Comparison of ENCODE assay signal across 7 cellular contexts in genomic region chr9:36328798-36329411, GRCh38.
DNase-seq lines count a peak whose midpoint lies in the region; ATAC-seq and TF ChIP-seq lines count a peak whose summit lies in the region.

No MANE protein-coding gene starts in this region.

- H3K79me2 ChIP-seq in DND-41 (ENCODE audit: insufficient read depth, low read length) = no peaks in the 10 kb centered on the region

- H4K20me1 ChIP-seq in DND-41 (ENCODE audit: insufficient read depth, low read length) = no peaks in the 10 kb centered on the region

- peak; percentile 53 for DNase-seq in DND-41
- DNase-seq in HS-5 (ENCODE audit: low read depth) = peak; percentile 56
- peak; percentile 49 for DNase-seq in NT2/D1 (ENCODE audit: low read depth, low spot score)
- peak in 4 of 7 donors; percentile 47 to 57 (median 56) for DNase-seq in adrenal gland
- no peak for DNase-seq in right atrium auricular region (ENCODE audit: low spot score)
- DNase-seq in gastrocnemius medialis = no peak

- whole genome bisulfite sequencing in adrenal gland, 4 donors = 33 to 38% (median 35%) methylated on average over 9 of the region's 9 CpGs

- intact Hi-C loops in adrenal gland (cut with DNase I) (loop anchor here in 1 of 2 donors (5.0 kb wide), 2 partner anchors 82 to 137 kb away; partner anchors contain the start of gene CLTA), gastrocnemius medialis (cut with DNase I; ENCODE audit: low total_unique reads) (loop anchor here (5.0 kb wide), 3 partner anchors 72 to 227 kb away; partner anchors contain the start of genes CLTA and GNE)

- H2AFZ ChIP-seq in DND-41 (ENCODE audit: low read depth, low read length) = peak overlapping the region; percentile 67

- H3K9ac ChIP-seq in DND-41 (ENCODE audit: low read depth, low read length) (no peak overlapping the region), NT2/D1 (ENCODE audit: insufficient read length, low read depth) (no peak overlapping the region)

- in situ Hi-C loops in gastrocnemius medialis (cut with MboI; ENCODE audit: low sequenced_read_pairs in 4 of 4) = loop anchor here in 2 of 4 donors (10.0 to 25.0 kb wide), 2 partner anchors 224 to 367 kb away; partner anchors contain the start of gene OR2S2 (in 2 of the 2)

- ATAC-seq in DND-41 (ENCODE audit: insufficient read depth, low read depth) (peak; percentile 87), gastrocnemius medialis (peak; percentile 57 to 82), GM19324 (IDR thresholded peaks at IDR 0.05; ENCODE audit: low FRiP score, unreplicated experiment) (no peak)

- peak overlapping the region; percentile 48 for H3K4me2 ChIP-seq in DND-41 (ENCODE audit: insufficient read depth, low read length)

- TF ChIP-seq CTCF in DND-41 (IDR thresholded peaks at IDR 0.05; ENCODE audit: borderline replicate concordance, extremely low read depth, low read length, poor library complexity, severe bottlenecking) = peak; percentile 85
- TF ChIP-seq CTCF in adrenal gland (IDR thresholded peaks at IDR 0.05) = peak; percentile 74 to 90 (median 84)
- peak; percentile 72 to 85 for TF ChIP-seq CTCF in right atrium auricular region (IDR thresholded peaks at IDR 0.05)
- TF ChIP-seq CTCF in gastrocnemius medialis (IDR thresholded peaks at IDR 0.05 in 4 of 5, conservative IDR thresholded peaks at IDR 0.05 in 1 of 5) = peak; percentile 64 to 81 (median 71)

- H3K27ac ChIP-seq in DND-41 (ENCODE audit: low read length) (no peak overlapping the region), adrenal gland (no peak overlapping the region), right atrium auricular region (no peak overlapping the region), gastrocnemius medialis (no peak overlapping the region)

- H3K4me3 ChIP-seq in DND-41 (ENCODE audit: low read depth in 1 of 2, low read length in 2 of 2) (no peak overlapping the region), NT2/D1 (ENCODE audit: insufficient read length, low read depth) (no peak overlapping the region), adrenal gland (no peak overlapping the region), right atrium auricular region (no peak overlapping the region), gastrocnemius medialis (no peak overlapping the region)

- TF ChIP-seq POLR2A in adrenal gland (IDR thresholded peaks at IDR 0.05) (no peak), gastrocnemius medialis (IDR thresholded peaks at IDR 0.05) (no peak)

- peaks cover 3% of the 10 kb centered on the region; the same call in 1 of the 2 replicates for H3K4me1 ChIP-seq in DND-41 (ENCODE audit: insufficient read depth, low read length)
- no peaks in the 10 kb centered on the region for H3K4me1 ChIP-seq in NT2/D1 (ENCODE audit: insufficient read depth, insufficient read length)
- H3K4me1 ChIP-seq in adrenal gland (replicated peaks in 1 of 2) = peaks cover 0 to 9% of the 10 kb centered on the region in 2 donors
- H3K4me1 ChIP-seq in right atrium auricular region = no peaks in the 10 kb centered on the region
- peaks cover 4% of the 10 kb centered on the region in 2 donors for H3K4me1 ChIP-seq in gastrocnemius medialis

- H3K27me3 ChIP-seq in DND-41 (ENCODE audit: insufficient read depth, low read length, poor library complexity) (no peaks in the 10 kb centered on the region), NT2/D1 (ENCODE audit: insufficient read depth, insufficient read length) (no peaks in the 10 kb centered on the region), adrenal gland (no peaks in the 10 kb centered on the region), right atrium auricular region (no peaks in the 10 kb centered on the region), gastrocnemius medialis (no peaks in the 10 kb centered on the region)

- H3K9me3 ChIP-seq in DND-41 (ENCODE audit: insufficient read depth, low read length, severe bottlenecking) = no peaks in the 10 kb centered on the region
- H3K9me3 ChIP-seq in NT2/D1 (ENCODE audit: insufficient read depth, low read length) = no peaks in the 10 kb centered on the region
- no peaks in the 10 kb centered on the region for H3K9me3 ChIP-seq in adrenal gland (replicated peaks in 1 of 3)
- no peaks in the 10 kb centered on the region for H3K9me3 ChIP-seq in right atrium auricular region
- H3K9me3 ChIP-seq in gastrocnemius medialis = no peaks in the 10 kb centered on the region

- H3K36me3 ChIP-seq in DND-41 (ENCODE audit: insufficient read depth, low read length) = no peaks in the 10 kb centered on the region
- no peaks in the 10 kb centered on the region for H3K36me3 ChIP-seq in NT2/D1 (ENCODE audit: insufficient read depth, insufficient read length, low read length)
- H3K36me3 ChIP-seq in adrenal gland (replicated peaks in 1 of 2) = no peaks in the 10 kb centered on the region
- peaks cover 2% of the 10 kb centered on the region for H3K36me3 ChIP-seq in right atrium auricular region
- peaks cover 0 to under 1% of the 10 kb centered on the region in 2 donors for H3K36me3 ChIP-seq in gastrocnemius medialis

Comparison
In these comparisons a context has a peak if more than half of its experiments do, and no peak if none do; other contexts are left out.
1. DNase-seq: peak in DND-41 (single experiment), HS-5 (single experiment), NT2/D1 (single experiment) and adrenal gland (4 of 7); none in right atrium auricular region (single experiment) and gastrocnemius medialis (0 of 2).
2. Peak in every context shown above with its lines, with median percentiles within 50 percentile points of each other: CTCF ChIP-seq.